In the genomic region with DNA sequence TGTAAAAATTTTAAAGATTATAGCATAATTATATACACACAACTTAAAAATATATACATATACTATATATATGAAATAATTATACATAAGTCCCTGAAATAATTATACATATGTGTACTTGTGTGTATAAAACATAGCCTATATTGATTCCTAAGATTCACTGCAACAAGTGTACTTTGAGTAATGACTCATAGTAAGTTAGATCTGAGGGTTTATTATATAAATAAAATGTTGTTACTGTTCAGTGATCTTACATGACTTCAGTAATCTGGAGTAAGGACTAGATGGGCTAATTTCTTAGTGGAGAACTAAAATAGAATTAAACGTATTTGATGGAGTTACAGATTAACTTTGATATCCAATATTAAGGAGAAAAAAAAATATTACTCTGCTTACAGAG, we compare ENCODE assay signal across 17 cellular contexts.
"Had no signal": no experiment of that assay in that cellular context is flagged by ENCODE, and none has a peak within 500 bp of the region (broad histone marks: within the 10 kb centered on the region; RNA-seq: fewer than 3 reads in every experiment).

No MANE protein-coding gene starts in this region.

- H3K4me1 ChIP-seq: thyroid gland had no signal

- H3K9me3 ChIP-seq: gastroesophageal sphincter, heart left ventricle, pancreas, sigmoid colon, thyroid gland had no signal

- H3K36me3 ChIP-seq: gastroesophageal sphincter, heart left ventricle, pancreas, sigmoid colon, thyroid gland had no signal

- H3K4me3 ChIP-seq: coronary artery, gastroesophageal sphincter, heart left ventricle, pancreas, sigmoid colon, thyroid gland had no signal

- ATAC-seq: activated CD8-positive, alpha-beta T cell treated with anti-CD3 and anti-CD28 coated beads for 36 hours; activated T-helper 17 cell treated with anti-CD3 and anti-CD28 coated beads, Interleukin-2, amount 50 U/mL, for 72 hours; gastroesophageal sphincter; natural killer cell had no signal

- DNase-seq: activated B cell treated with CpG ODN at 0.5 μM for 24 hours; activated CD4-positive, alpha-beta T cell treated with anti-CD3 and anti-CD28 coated beads, Interleukin-2, amount 10 ng/mL, durations not matched to agents 24 days and 14 days; activated CD8-positive, alpha-beta T cell treated with anti-CD3 and anti-CD28 coated beads for 36 hours; activated naive CD4-positive, alpha-beta T cell; activated naive CD8-positive, alpha-beta T cell treated with anti-CD3 and anti-CD28 coated beads for 36 hours; activated T-cell treated with anti-CD3 and anti-CD28 coated beads, Interleukin-2, amount 50 U/mL, for 1 hour; erythroblast; natural killer cell; sigmoid colon; stimulated activated CD4-positive, alpha-beta T cell treated with anti-CD3 and anti-CD28 coated beads, Interleukin-2, amount 100 ng/mL, for 24 hours; stimulated activated naive CD4-positive, alpha-beta T cell treated with Interleukin-2 at 50 U/mL for 16 hours had no signal

- H3K27ac ChIP-seq: coronary artery, gastroesophageal sphincter, pancreas, sigmoid colon, thyroid gland had no signal

- H3K27me3 ChIP-seq: gastroesophageal sphincter, heart left ventricle, pancreas, sigmoid colon, thyroid gland had no signal
